In the genomic region with DNA sequence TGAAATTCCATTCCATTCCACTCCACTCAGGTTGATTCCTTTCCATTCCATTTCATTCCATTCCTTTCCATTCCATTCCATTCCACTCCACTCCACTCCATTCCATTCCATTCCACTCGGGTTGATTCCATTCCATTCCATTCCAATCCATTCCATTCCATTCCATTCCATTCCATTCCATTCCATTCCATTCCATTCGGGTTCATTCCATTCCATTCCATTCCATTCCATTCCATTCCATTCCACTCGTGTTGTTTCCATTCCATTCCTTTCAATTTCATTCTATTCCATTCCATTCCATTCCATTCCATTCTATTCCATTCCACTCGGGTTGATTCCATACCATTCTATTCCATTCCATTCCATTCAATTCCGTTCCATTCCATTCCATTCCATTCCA, we compare ENCODE assay signal across 8 cellular contexts.
A peak's percentile ranks its signal among the peaks of the same experiment; 100 is the strongest.
DNase-seq lines count a peak whose midpoint lies in the region; ATAC-seq lines count a peak whose summit lies in the region.
"Not testable (repeated sequence)": the region's sequence is repeated elsewhere in the genome, so short reads cannot be mapped to it uniquely, and the experiment has no call there.

No MANE protein-coding gene starts in this region.

- H3K27ac Mint-ChIP-seq in activated T-helper 17 cell treated with anti-CD3 and anti-CD28 coated beads, Interleukin-2, amount 50 U/mL, for 72 hours = not testable (repeated sequence)

- intact Hi-C loops in left colon (cut with DNase I, micrococcal nuclease) = not testable (repeated sequence)

- not testable (repeated sequence) for H3K36me3 Mint-ChIP-seq in activated T-helper 17 cell treated with anti-CD3 and anti-CD28 coated beads, Interleukin-2, amount 50 U/mL, for 72 hours (ENCODE audit: low read depth)

- H3K4me1 Mint-ChIP-seq in activated T-helper 17 cell treated with anti-CD3 and anti-CD28 coated beads, Interleukin-2, amount 50 U/mL, for 72 hours = peaks cover 21% of the 10 kb centered on the region

- H3K4me3 Mint-ChIP-seq in activated T-helper 17 cell treated with anti-CD3 and anti-CD28 coated beads, Interleukin-2, amount 50 U/mL, for 72 hours = not testable (repeated sequence)

- H3K27me3 Mint-ChIP-seq in activated T-helper 17 cell treated with anti-CD3 and anti-CD28 coated beads, Interleukin-2, amount 50 U/mL, for 72 hours = not testable (repeated sequence)

- peak; percentile 49 for ATAC-seq in GM18517 (IDR thresholded peaks at IDR 0.05; ENCODE audit: unreplicated experiment)
- ATAC-seq in GM19463 (IDR thresholded peaks at IDR 0.05; ENCODE audit: unreplicated experiment) = peak; percentile 38
- ATAC-seq in HG02571 (IDR thresholded peaks at IDR 0.05; ENCODE audit: unreplicated experiment) = peak; percentile 38
- ATAC-seq in HG03060 (IDR thresholded peaks at IDR 0.05; ENCODE audit: low read depth, unreplicated experiment) = peak; percentile 31
- peak; percentile 46 for ATAC-seq in HG03521 (IDR thresholded peaks at IDR 0.05; ENCODE audit: unreplicated experiment)
- peak; percentile 59 for ATAC-seq in activated T-helper 17 cell treated with anti-CD3 and anti-CD28 coated beads, Interleukin-2, amount 50 U/mL, for 72 hours (replicated peaks)
- peak; percentile 65 for ATAC-seq in left colon
- ATAC-seq in stimulated activated naive CD8-positive, alpha-beta T cell treated with anti-CD3 and anti-CD28 coated beads, Interleukin-15, Interleukin-2, amounts not matched to agents 100 U/mL and 50 U/mL, for 24 hours = peak; percentile 55

- peaks cover 30% of the 10 kb centered on the region for H3K9me3 Mint-ChIP-seq in activated T-helper 17 cell treated with anti-CD3 and anti-CD28 coated beads, Interleukin-2, amount 50 U/mL, for 72 hours

- not testable (repeated sequence) for DNase-seq in left colon; stimulated activated naive CD8-positive, alpha-beta T cell treated with anti-CD3 and anti-CD28 coated beads, Interleukin-15, Interleukin-2, amounts not matched to agents 100 U/mL and 50 U/mL, for 24 hours
